ENCODE assay signal across 34 cellular contexts in genomic region chr10:38605153-38605661, GRCh38.
"Had no signal": no experiment of that assay in that cellular context is flagged by ENCODE, and none has a peak within 500 bp of the region (broad histone marks: within the 10 kb centered on the region; RNA-seq: fewer than 3 reads in every experiment).

No MANE protein-coding gene starts in this region.

- H3K9me3 Mint-ChIP-seq: activated T-helper 17 cell treated with anti-CD3 and anti-CD28 coated beads, Interleukin-2, amount 50 U/mL, for 72 hours had no signal

- H3K27ac ChIP-seq: ascending aorta, breast epithelium, SJCRH30, SK-N-MC had no signal

- H3K27ac Mint-ChIP-seq: activated CD4-positive, alpha-beta T cell treated with anti-CD3 and anti-CD28 coated beads, Interleukin-2, amount 10 ng/mL, durations not matched to agents 24 days and 14 days; activated CD8-positive, alpha-beta T cell treated with anti-CD3 and anti-CD28 coated beads for 36 hours; activated naive CD8-positive, alpha-beta T cell treated with anti-CD3 and anti-CD28 coated beads for 36 hours; activated T-cell treated with anti-CD3 and anti-CD28 coated beads, Interleukin-2, amount 50 U/mL, for 72 hours; activated T-helper 17 cell treated with anti-CD3 and anti-CD28 coated beads, Interleukin-2, amount 50 U/mL, for 72 hours had no signal

- H3K4me1 Mint-ChIP-seq: activated CD4-positive, alpha-beta T cell treated with anti-CD3 and anti-CD28 coated beads, Interleukin-2, amount 10 ng/mL, durations not matched to agents 24 days and 14 days; activated naive CD8-positive, alpha-beta T cell treated with anti-CD3 and anti-CD28 coated beads for 36 hours; activated T-helper 17 cell treated with anti-CD3 and anti-CD28 coated beads, Interleukin-2, amount 50 U/mL, for 72 hours had no signal

- H3K4me3 ChIP-seq: ascending aorta, breast epithelium, MG63, SJCRH30, SK-N-MC had no signal

- DNase-seq: activated CD4-positive, alpha-beta T cell treated with anti-CD3 and anti-CD28 coated beads, Interleukin-2, amount 10 ng/mL, durations not matched to agents 24 days and 14 days; activated CD4-positive, alpha-beta T cell treated with anti-CD3 and anti-CD28 coated beads, Interleukin-2, amount 50 U/mL, for 4 hours; activated CD8-positive, alpha-beta T cell treated with anti-CD3 and anti-CD28 coated beads for 36 hours; activated effector memory CD4-positive, alpha-beta T cell treated with anti-CD3 and anti-CD28 coated beads, Interleukin-2, amount 50 U/mL, for 16 hours; activated naive CD4-positive, alpha-beta T cell; activated naive CD4-positive, alpha-beta T cell treated with anti-CD3 and anti-CD28 coated beads, Interleukin-2, amount 50 U/mL, for 16 hours; activated naive CD8-positive, alpha-beta T cell treated with anti-CD3 and anti-CD28 coated beads for 36 hours; activated T-cell treated with anti-CD3 and anti-CD28 coated beads, Interleukin-2, amount 50 U/mL, for 1 hour; activated T-cell treated with anti-CD3 and anti-CD28 coated beads, Interleukin-2, amount 50 U/mL, for 72 hours; amygdala; Kasumi-1; KG1; MG63; NCI-H1048; NCI-H1105 treated with DMSO at 0.1 percent for 48 hours; NCI-H1436; NCI-H1694; NCI-H1930; NCI-H2081 treated with DMSO at 0.1 percent for 48 hours; NCI-H2171 treated with DMSO at 0.1 percent for 48 hours; NCI-H2227 treated with DMSO at 0.1 percent for 48 hours; NCI-H446; NCI-H510A treated with DMSO at 0.1 percent for 48 hours; NCI-H69; NK-92 treated with Interleukin-12 subunit alpha and Interleukin-12 subunit beta, amount 100 ng/mL, for 24 hours; OCI-M1; SHP77; T1000 had no signal

- H3K27me3 ChIP-seq: ascending aorta, breast epithelium, MG63, SJCRH30 had no signal

- H3K9me3 ChIP-seq: MG63, SJCRH30 had no signal

- ATAC-seq: activated CD8-positive, alpha-beta T cell treated with anti-CD3 and anti-CD28 coated beads for 36 hours; activated T-cell treated with anti-CD3 and anti-CD28 coated beads, Interleukin-2, amount 50 U/mL, for 72 hours; activated T-helper 17 cell treated with anti-CD3 and anti-CD28 coated beads, Interleukin-2, amount 50 U/mL, for 72 hours; Panc1 had no signal

- H3K4me3 Mint-ChIP-seq: activated CD4-positive, alpha-beta T cell treated with anti-CD3 and anti-CD28 coated beads, Interleukin-2, amount 10 ng/mL, durations not matched to agents 24 days and 14 days; activated CD8-positive, alpha-beta T cell treated with anti-CD3 and anti-CD28 coated beads for 36 hours; activated naive CD8-positive, alpha-beta T cell treated with anti-CD3 and anti-CD28 coated beads for 36 hours; activated T-cell treated with anti-CD3 and anti-CD28 coated beads, Interleukin-2, amount 50 U/mL, for 72 hours; activated T-helper 17 cell treated with anti-CD3 and anti-CD28 coated beads, Interleukin-2, amount 50 U/mL, for 72 hours had no signal

- H3K4me1 ChIP-seq: ascending aorta, breast epithelium, SJCRH30 had no signal

- H3K36me3 ChIP-seq: ascending aorta, breast epithelium, MG63, SJCRH30 had no signal

- H3K36me3 Mint-ChIP-seq: activated naive CD8-positive, alpha-beta T cell treated with anti-CD3 and anti-CD28 coated beads for 36 hours had no signal

- H3K27me3 Mint-ChIP-seq: activated CD4-positive, alpha-beta T cell treated with anti-CD3 and anti-CD28 coated beads, Interleukin-2, amount 10 ng/mL, durations not matched to agents 24 days and 14 days; activated CD8-positive, alpha-beta T cell treated with anti-CD3 and anti-CD28 coated beads for 36 hours; activated naive CD8-positive, alpha-beta T cell treated with anti-CD3 and anti-CD28 coated beads for 36 hours; activated T-helper 17 cell treated with anti-CD3 and anti-CD28 coated beads, Interleukin-2, amount 50 U/mL, for 72 hours had no signal
